In the genomic region with DNA sequence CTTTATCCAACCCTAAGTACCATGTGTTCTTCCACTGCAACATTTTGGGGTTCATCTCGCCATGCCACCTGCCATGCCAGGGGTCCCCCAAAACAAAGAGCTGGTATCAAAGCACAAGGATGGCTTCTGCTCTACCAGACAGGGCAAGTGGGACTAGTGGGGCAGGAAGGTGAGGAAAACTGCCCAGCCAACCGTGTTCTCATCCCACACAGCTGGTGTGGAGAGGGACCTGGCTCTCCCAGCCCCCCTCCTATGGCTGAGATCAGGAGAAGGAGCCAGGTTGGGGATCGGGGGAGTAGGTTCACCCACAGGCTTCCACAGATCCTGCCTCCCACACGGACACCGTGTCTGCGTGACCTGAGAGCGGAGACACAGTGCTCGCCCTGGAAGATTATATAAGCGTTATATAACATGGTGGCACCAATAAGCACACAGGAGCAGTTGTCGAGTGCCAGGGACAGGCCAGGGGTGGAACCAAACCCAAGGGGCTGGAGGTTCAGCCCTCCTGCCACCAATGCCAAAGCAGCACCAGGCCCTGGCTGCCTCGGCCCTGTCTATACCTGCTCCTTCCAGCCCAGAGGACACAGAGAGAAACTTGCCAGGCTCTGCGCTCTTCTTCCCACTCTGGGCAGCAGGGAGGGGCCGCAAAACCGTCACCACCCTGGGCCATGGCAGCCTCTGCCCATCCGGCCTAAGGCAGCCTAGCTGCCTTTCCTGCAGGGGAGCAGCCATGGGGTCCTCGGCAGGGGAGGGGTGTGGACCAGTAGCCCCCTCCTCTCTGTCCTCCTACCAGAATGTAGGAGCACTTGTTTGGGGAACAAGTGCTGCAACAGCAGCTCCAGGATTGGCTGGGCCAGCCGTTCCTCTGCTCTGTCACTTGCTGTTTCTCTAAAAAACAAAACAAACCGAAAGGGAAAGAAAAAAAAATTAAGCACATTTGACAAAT, we compare ENCODE assay signal across 8 cellular contexts.
DNase-seq lines count a peak whose midpoint lies in the region; ATAC-seq and TF ChIP-seq lines count a peak whose summit lies in the region.

No MANE protein-coding gene starts in this region.

- in situ Hi-C loops in brain microvascular endothelial cell (cut with HindIII; ENCODE audit: low pct_ligation_motif_present, low sequenced_read_pairs), result no loop called here

- no peaks in the 10 kb centered on the region for H3K9me3 Mint-ChIP-seq in stimulated activated naive CD8-positive, alpha-beta T cell treated with anti-CD3 and anti-CD28 coated beads, Interleukin-15, amount 100 ng/mL, for 72 hours

- H3K27ac Mint-ChIP-seq in stimulated activated naive CD8-positive, alpha-beta T cell treated with anti-CD3 and anti-CD28 coated beads, Interleukin-15, amount 100 ng/mL, for 72 hours, result peak overlapping the region; percentile 69 to 90

- peak overlapping the region; percentile 69 for H3K4me3 ChIP-seq in brain microvascular endothelial cell (ENCODE audit: low read depth, low read length)

- no peaks in the 10 kb centered on the region for H3K27me3 Mint-ChIP-seq in stimulated activated naive CD8-positive, alpha-beta T cell treated with anti-CD3 and anti-CD28 coated beads, Interleukin-15, amount 100 ng/mL, for 72 hours

- H3K27ac ChIP-seq in brain microvascular endothelial cell (no peak overlapping the region), layer of hippocampus (ENCODE audit: low read depth, low read length) (peak overlapping the region; percentile 91)

- no peak for TF ChIP-seq CTCF in brain microvascular endothelial cell (IDR thresholded peaks at IDR 0.05; ENCODE audit: low read depth, low read length, missing control alignments)

- DNase-seq in stimulated activated CD4-positive, alpha-beta T cell treated with anti-CD3 and anti-CD28 coated beads, Interleukin-4, amount 100 ng/mL, for 24 hours, result peak; percentile 27
- DNase-seq in stimulated activated CD4-positive, alpha-beta T cell treated with anti-CD3 and anti-CD28 coated beads, Interleukin-12 subunit alpha, Interleukin-12 subunit beta, amount 100 ng/mL, for 4 hours, result no peak
- DNase-seq in brain microvascular endothelial cell (no peak), foreskin melanocyte (no peak)
- DNase-seq in stimulated activated naive CD8-positive, alpha-beta T cell treated with anti-CD3 and anti-CD28 coated beads, Interleukin-15, amount 100 ng/mL, for 72 hours, result peak in 1 of 2 donors; percentile 22
- DNase-seq in activated CD4-positive, CD25-positive, alpha-beta regulatory T cell treated with anti-CD3 and anti-CD28 coated beads, Interleukin-2, amount 50 U/mL, for 72 hours, result no peak

- peak; percentile 11 for ATAC-seq in stimulated activated naive CD8-positive, alpha-beta T cell treated with anti-CD3 and anti-CD28 coated beads, Interleukin-15, amount 100 ng/mL, for 72 hours
- ATAC-seq in GM21737 (IDR thresholded peaks at IDR 0.05; ENCODE audit: unreplicated experiment), result no peak

- H3K27me3 ChIP-seq in brain microvascular endothelial cell (replicated peaks), result no peaks in the 10 kb centered on the region
- no peaks in the 10 kb centered on the region for H3K27me3 ChIP-seq in layer of hippocampus (ENCODE audit: control insufficient read depth, insufficient read depth, low read length)

- peak overlapping the region; percentile 87 to 96 for H3K4me3 Mint-ChIP-seq in stimulated activated naive CD8-positive, alpha-beta T cell treated with anti-CD3 and anti-CD28 coated beads, Interleukin-15, amount 100 ng/mL, for 72 hours

- no peaks in the 10 kb centered on the region for H3K36me3 ChIP-seq in brain microvascular endothelial cell (replicated peaks)

- H3K4me1 Mint-ChIP-seq in stimulated activated naive CD8-positive, alpha-beta T cell treated with anti-CD3 and anti-CD28 coated beads, Interleukin-15, amount 100 ng/mL, for 72 hours, result peaks cover 88% of the 10 kb centered on the region
